In genomic region chr17:32265192-32265895, GRCh38 we compare ENCODE assay signal across 8 cellular contexts. TPM values are rescaled to one million over a fixed set of nuclear protein-coding genes. Genes with fewer than 3 reads are reported as not detected.
DNase-seq lines count a peak whose midpoint lies in the region; ATAC-seq and TF ChIP-seq lines count a peak whose summit lies in the region.

A gene with protein sequence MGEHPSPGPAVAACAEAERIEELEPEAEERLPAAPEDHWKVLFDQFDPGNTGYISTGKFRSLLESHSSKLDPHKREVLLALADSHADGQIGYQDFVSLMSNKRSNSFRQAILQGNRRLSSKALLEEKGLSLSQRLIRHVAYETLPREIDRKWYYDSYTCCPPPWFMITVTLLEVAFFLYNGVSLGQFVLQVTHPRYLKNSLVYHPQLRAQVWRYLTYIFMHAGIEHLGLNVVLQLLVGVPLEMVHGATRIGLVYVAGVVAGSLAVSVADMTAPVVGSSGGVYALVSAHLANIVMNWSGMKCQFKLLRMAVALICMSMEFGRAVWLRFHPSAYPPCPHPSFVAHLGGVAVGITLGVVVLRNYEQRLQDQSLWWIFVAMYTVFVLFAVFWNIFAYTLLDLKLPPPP (plus strand): TSS chr17:32265832. CDS start chr17:32266190, 358 bp downstream.

- H3K27me3 Mint-ChIP-seq in activated T-cell treated with anti-CD3 and anti-CD28 coated beads, Interleukin-2, amount 50 U/mL, for 72 hours (ENCODE audit: low read depth), result peaks cover 77% of the 10 kb centered on the region
- peaks cover 16% of the 10 kb centered on the region for H3K27me3 Mint-ChIP-seq in glutamatergic neuron (ENCODE audit: unreplicated experiment)

- intact Hi-C loops in psoas muscle (cut with DNase I), result no loop called here

- peak; percentile 6 for DNase-seq in stimulated activated naive CD4-positive, alpha-beta T cell treated with Interleukin-2 at 50 U/mL for 16 hours (lab: John Stamatoyannopoulos, UW)
- DNase-seq in stimulated activated naive CD4-positive, alpha-beta T cell (lab: John Stamatoyannopoulos, UW), result no peak
- peak; percentile 23 to 28 for DNase-seq in activated T-cell treated with anti-CD3 and anti-CD28 coated beads, Interleukin-2, amount 50 U/mL, for 72 hours
- peak; percentile 58 for DNase-seq in glutamatergic neuron
- DNase-seq in psoas muscle, result peak in 1 of 2 donors; percentile 53
- no peak for DNase-seq in SKM-1 (lab: John Stamatoyannopoulos, UW; ENCODE audit: unreplicated experiment)
- no peak for DNase-seq in A172 (ENCODE audit: low spot score)

- peak; percentile 47 to 60 for ATAC-seq in activated T-cell treated with anti-CD3 and anti-CD28 coated beads, Interleukin-2, amount 50 U/mL, for 72 hours (replicated peaks in 1 of 2)
- ATAC-seq in psoas muscle, result peak in 3 of 4 donors; percentile 41 to 64 (median 47)
- no peak for ATAC-seq in GM18511 (IDR thresholded peaks at IDR 0.05; ENCODE audit: unreplicated experiment)

- TF ChIP-seq CTCF in glutamatergic neuron (IDR thresholded peaks at IDR 0.05; ENCODE audit: partially characterized antibody, unreplicated experiment) (no peak), psoas muscle (IDR thresholded peaks at IDR 0.05) (no peak)

- H3K4me3 ChIP-seq in psoas muscle, result peak within 1 kb of the TSS; percentile 74

- no peaks in the 10 kb centered on the region for H3K9me3 Mint-ChIP-seq in activated T-cell treated with anti-CD3 and anti-CD28 coated beads, Interleukin-2, amount 50 U/mL, for 72 hours
- H3K9me3 Mint-ChIP-seq in glutamatergic neuron (ENCODE audit: unreplicated experiment), result peaks cover 38% of the 10 kb centered on the region

- H3K4me1 Mint-ChIP-seq in activated T-cell treated with anti-CD3 and anti-CD28 coated beads, Interleukin-2, amount 50 U/mL, for 72 hours (ENCODE audit: low read depth), result peaks cover 7% of the 10 kb centered on the region
- H3K4me1 Mint-ChIP-seq in glutamatergic neuron (ENCODE audit: low read depth, unreplicated experiment), result peaks cover 55% of the 10 kb centered on the region

- WGBS in psoas muscle, 3 donors, result 3 to 10% (median 7%) methylated on average over 22 to 63 of the region's 63 CpGs

- H3K36me3 ChIP-seq in psoas muscle (ENCODE audit: insufficient read depth in 1 of 2, low read depth in 1 of 2), result no peaks in the 10 kb centered on the region

- H3K27ac Mint-ChIP-seq in activated T-cell treated with anti-CD3 and anti-CD28 coated beads, Interleukin-2, amount 50 U/mL, for 72 hours, result no peak within 1 kb of the TSS
- H3K27ac Mint-ChIP-seq in glutamatergic neuron (ENCODE audit: unreplicated experiment), result peak within 1 kb of the TSS; percentile 98

- peak within 1 kb of the TSS; percentile 76 to 80 for H3K4me3 Mint-ChIP-seq in activated T-cell treated with anti-CD3 and anti-CD28 coated beads, Interleukin-2, amount 50 U/mL, for 72 hours
- H3K4me3 Mint-ChIP-seq in glutamatergic neuron (ENCODE audit: unreplicated experiment), result peak within 1 kb of the TSS; percentile 97

- H3K27ac ChIP-seq in psoas muscle, result no peak within 1 kb of the TSS

- H3K36me3 Mint-ChIP-seq in activated T-cell treated with anti-CD3 and anti-CD28 coated beads, Interleukin-2, amount 50 U/mL, for 72 hours (ENCODE audit: insufficient read depth in 2 of 2), result no peaks in the 10 kb centered on the region
- H3K36me3 Mint-ChIP-seq in glutamatergic neuron (ENCODE audit: unreplicated experiment), result peaks cover 9% of the 10 kb centered on the region

- H3K27me3 ChIP-seq in psoas muscle (ENCODE audit: insufficient read depth in 3 of 3, low read length in 2 of 3), result peaks cover 0 to 74% (median 28%) of the 10 kb centered on the region in 3 donors

- H3K4me1 ChIP-seq in psoas muscle, result peaks cover 8% of the 10 kb centered on the region

- H3K9me3 ChIP-seq in psoas muscle, result no peaks in the 10 kb centered on the region

RNA-seq across cellular contexts. Expression of the gene that starts here (rescaled TPM):
- under 1 TPM in 1 of 2 donors, not detected in 1; 0.21 TPM for total RNA-seq in activated T-cell treated with anti-CD3 and anti-CD28 coated beads, Interleukin-2, amount 50 U/mL, for 72 hours
- 124 TPM for total RNA-seq in glutamatergic neuron (ENCODE audit: unreplicated experiment)
- under 1 TPM; 0.04 to 0.19 (median 0.12) TPM for total RNA-seq in psoas muscle
- under 1 TPM in 2 of 3 donors, not detected in 1; 0.06 to 0.12 TPM for polyA plus RNA-seq in psoas muscle
- total RNA-seq in A172 (2014; rRNA removed; shearing (Covaris generic)), result 3.7 TPM in 2 replicates

Comparison
In these comparisons a context has a peak if more than half of its experiments do, and no peak if none do; other contexts are left out.
1. RNA of the gene that starts here (total RNA-seq): 124 TPM in glutamatergic neuron (single experiment); 3.7 TPM in A172, 0.21 TPM in activated T-cell treated with anti-CD3 and anti-CD28 coated beads, Interleukin-2, amount 50 U/mL, for 72 hours and 0.04 to 0.19 TPM in psoas muscle; every median in the first group is over 10 times any median in the second.
2. DNase-seq: peak in stimulated activated naive CD4-positive, alpha-beta T cell treated with Interleukin-2 at 50 U/mL for 16 hours (single experiment) and glutamatergic neuron (single experiment); none in stimulated activated naive CD4-positive, alpha-beta T cell (0 of 6), SKM-1 (single experiment) and A172 (single experiment).
3. Peak in DNase-seq and ATAC-seq in activated T-cell treated with anti-CD3 and anti-CD28 coated beads, Interleukin-2, amount 50 U/mL, for 72 hours; RNA of the gene not detected or under 1 TPM.
4. Peak in ATAC-seq and H3K4me3 ChIP-seq in psoas muscle; RNA of the gene not detected or under 1 TPM.